ENCODE assay signal across 8 cellular contexts in the genomic region with DNA sequence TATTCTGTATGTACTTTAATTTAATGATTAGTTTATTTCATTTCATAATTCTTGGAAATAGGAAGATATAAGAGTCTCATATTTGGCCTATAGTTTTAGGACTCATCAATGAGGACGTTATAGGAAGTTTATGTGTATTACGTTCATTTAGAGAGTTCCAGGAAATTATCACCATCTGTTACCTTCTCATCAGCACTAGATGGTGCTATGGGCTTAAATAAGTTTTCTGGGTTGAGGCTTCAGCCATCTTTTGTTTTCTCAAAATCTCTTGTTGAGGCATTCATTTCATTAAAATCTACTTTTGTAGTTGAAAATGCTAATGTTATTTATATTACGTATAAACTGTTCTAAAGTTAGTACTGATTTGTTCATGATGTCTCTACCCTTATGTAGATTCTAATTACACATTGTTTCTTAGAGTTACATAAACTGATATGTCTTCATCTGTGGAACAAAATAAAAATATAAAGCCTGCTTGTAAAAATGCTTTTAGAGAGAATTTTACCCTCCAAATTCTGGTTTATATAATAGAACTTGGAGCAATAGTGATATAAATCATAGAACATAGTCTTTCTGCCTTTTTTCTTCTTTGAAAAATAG.
A peak's percentile ranks its signal among the peaks of the same experiment; 100 is the strongest.
DNase-seq lines count a peak whose midpoint lies in the region; ATAC-seq and TF ChIP-seq lines count a peak whose summit lies in the region.

No MANE protein-coding gene starts in this region.

- 2% methylated on average over 3 of the region's 3 CpGs for WGBS in right cardiac atrium
- WGBS in smooth muscle cell (ENCODE audit: low lambda C conversion rate), result 7% methylated on average over 3 of the region's 3 CpGs

- no peak overlapping the region for H3K4me3 ChIP-seq in right cardiac atrium (ENCODE audit: low read length)
- H3K4me3 ChIP-seq in smooth muscle cell, result no peak overlapping the region

- no peaks in the 10 kb centered on the region for H3K9me3 ChIP-seq in right cardiac atrium (ENCODE audit: control insufficient read depth, low read length)
- H3K9me3 ChIP-seq in smooth muscle cell (replicated peaks; ENCODE audit: low read depth), result no peaks in the 10 kb centered on the region

- no peaks in the 10 kb centered on the region for H3K79me2 ChIP-seq in smooth muscle cell (ENCODE audit: low read depth)

- TF ChIP-seq CTCF in VCaP (conservative IDR thresholded peaks at IDR 0.05) (peak; percentile 82), smooth muscle cell (IDR thresholded peaks at IDR 0.05; ENCODE audit: borderline replicate concordance, insufficient read depth, poor library complexity, severe bottlenecking) (peak; percentile 67)

- H3K27ac ChIP-seq in VCaP (no peak overlapping the region), right cardiac atrium (ENCODE audit: low read length) (no peak overlapping the region), smooth muscle cell (ENCODE audit: low read depth) (no peak overlapping the region)

- H3K27me3 ChIP-seq in right cardiac atrium (ENCODE audit: control insufficient read depth, insufficient read depth), result no peaks in the 10 kb centered on the region
- no peaks in the 10 kb centered on the region for H3K27me3 ChIP-seq in smooth muscle cell (ENCODE audit: low read depth)

- peak; percentile 6 for DNase-seq in DMS 273 treated with DMSO at 0.1 percent for 48 hours (lab: John Stamatoyannopoulos, UW)
- peak; percentile 18 for DNase-seq in GM19240 (ENCODE audit: insufficient read length, low spot score)
- DNase-seq in NCI-H2107 treated with DMSO at 0.1 percent for 48 hours (lab: John Stamatoyannopoulos, UW; ENCODE audit: unreplicated experiment), result peak; percentile 87
- DNase-seq in right cardiac atrium, result no peak
- no peak for DNase-seq in smooth muscle cell (lab: John Stamatoyannopoulos, UW; ENCODE audit: unreplicated experiment)
- DNase-seq in activated effector memory CD4-positive, alpha-beta T cell treated with anti-CD3 and anti-CD28 coated beads, Interleukin-2, amount 50 U/mL, for 16 hours, result no peak

- ATAC-seq in HG03139 (IDR thresholded peaks at IDR 0.05; ENCODE audit: unreplicated experiment) (peak; percentile 90), right cardiac atrium (peak; percentile 51)

- no peak overlapping the region for H3K9ac ChIP-seq in smooth muscle cell (ENCODE audit: low read depth)

- no peaks in the 10 kb centered on the region for H3K4me1 ChIP-seq in right cardiac atrium (ENCODE audit: control insufficient read depth, insufficient read depth, low read length)
- no peaks in the 10 kb centered on the region for H3K4me1 ChIP-seq in smooth muscle cell (ENCODE audit: low read depth)

- intact Hi-C loops in right cardiac atrium (cut with DNase I), result loop anchor here in 3 of 4 donors (5.0 to 10.0 kb wide), 2 partner anchors 406 to 1819 kb away; no protein-coding TSS in a partner anchor

- no peaks in the 10 kb centered on the region for H3K36me3 ChIP-seq in smooth muscle cell (ENCODE audit: low read depth)

- H3K4me2 ChIP-seq in smooth muscle cell, result no peak overlapping the region

- H2AFZ ChIP-seq in smooth muscle cell (ENCODE audit: low read depth), result peak overlapping the region; percentile 92

- no peaks in the 10 kb centered on the region for H4K20me1 ChIP-seq in smooth muscle cell (ENCODE audit: low read depth)

- no peaks in the 10 kb centered on the region for H3F3A ChIP-seq in smooth muscle cell (ENCODE audit: low read depth)

Comparison
In these comparisons a context has a peak if more than half of its experiments do, and no peak if none do; other contexts are left out.
1. DNase-seq: peak in DMS 273 treated with DMSO at 0.1 percent for 48 hours (single experiment), GM19240 (single experiment) and NCI-H2107 treated with DMSO at 0.1 percent for 48 hours (single experiment); none in right cardiac atrium (0 of 3), smooth muscle cell (single experiment) and activated effector memory CD4-positive, alpha-beta T cell treated with anti-CD3 and anti-CD28 coated beads, Interleukin-2, amount 50 U/mL, for 16 hours (single experiment).